In the genomic region with DNA sequence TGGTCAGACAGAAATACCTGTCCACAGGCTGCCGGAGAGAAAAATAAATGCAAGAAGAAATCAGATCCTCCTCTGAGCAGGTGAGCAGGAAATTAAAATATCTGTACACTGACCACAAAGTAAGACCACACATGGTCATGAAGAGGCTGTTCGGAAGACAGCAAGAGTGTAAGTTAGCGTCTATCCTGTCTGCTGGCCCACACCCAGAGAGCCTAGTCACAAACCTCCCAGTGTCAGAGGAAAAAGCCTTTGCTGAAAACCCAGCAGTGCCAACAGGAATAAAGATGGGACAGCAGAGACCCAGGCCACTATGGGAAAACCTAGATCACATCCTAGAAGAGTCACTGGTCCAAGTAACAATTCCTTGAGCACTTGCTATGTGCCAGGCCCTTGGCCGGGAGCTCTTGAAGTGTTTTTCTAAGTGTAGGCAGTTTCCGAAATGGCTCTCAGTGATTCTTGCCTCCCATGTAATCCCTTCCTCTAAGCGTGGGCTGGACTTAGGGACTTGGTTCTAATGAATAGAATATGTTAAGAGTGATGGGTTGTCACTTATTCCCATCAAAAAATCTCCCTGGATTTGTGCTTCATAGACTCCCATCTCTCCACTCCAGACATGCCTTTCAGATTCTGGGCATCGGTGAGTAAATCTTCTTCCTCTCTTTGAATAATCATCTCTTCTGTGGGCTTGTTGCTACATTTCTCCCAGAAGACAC, we compare ENCODE assay signal across 21 cellular contexts.
DNase-seq lines count a peak whose midpoint lies in the region; FAIRE-seq and TF ChIP-seq lines count a peak whose summit lies in the region.
"Had no signal": no experiment of that assay in that cellular context is flagged by ENCODE, and none has a peak within 500 bp of the region (broad histone marks: within the 10 kb centered on the region; RNA-seq: fewer than 3 reads in every experiment).

No MANE protein-coding gene starts in this region.

- H3K27me3 ChIP-seq in mesendoderm (ENCODE audit: insufficient read depth, low read length, poor library complexity) (no peaks in the 10 kb centered on the region), vagina (no peaks in the 10 kb centered on the region), esophagus squamous epithelium (peaks cover 0 to 21% (median 0%) of the 10 kb centered on the region in 4 donors)
- H3K27me3 ChIP-seq: gastrocnemius medialis, spleen, tibial artery had no signal

- H3K27ac ChIP-seq in HEK293 (ENCODE audit: extremely low read depth, low read depth, low read length) (no peak overlapping the region), mesendoderm (ENCODE audit: low read depth, low read length) (no peak overlapping the region), vagina (no peak overlapping the region), esophagus squamous epithelium (no peak overlapping the region)

- no peaks in the 10 kb centered on the region for H3K79me2 ChIP-seq in mesendoderm (ENCODE audit: control insufficient read depth, insufficient read depth, low read length)

- intact Hi-C loops in vagina (cut with DNase I): no loop called here
- intact Hi-C loops in esophagus squamous epithelium (cut with DNase I): no loop called here

- DNase-seq in mesendoderm: no peak
- peak; percentile 32 for DNase-seq in retina
- no peak for DNase-seq in glomerular visceral epithelial cell (ENCODE audit: extremely low spot score)
- DNase-seq in vagina (ENCODE audit: extremely low spot score in 2 of 2): no peak
- DNase-seq in NK-92 treated with Interleukin-12 subunit alpha and Interleukin-12 subunit beta, amount 100 ng/mL, for 24 hours (lab: John Stamatoyannopoulos, UW): no peak
- DNase-seq in esophagus squamous epithelium (lab: John Stamatoyannopoulos, UW): no peak
- DNase-seq: activated CD4-positive, alpha-beta T cell treated with anti-CD3 and anti-CD28 coated beads for 4 hours; AML-193; CD8-positive, alpha-beta memory T cell; effector CD8-positive, alpha-beta T cell; gastrocnemius medialis; NCI-H1105; NCI-H2029; nephron progenitor cell; SHP77; spleen; stimulated activated CD4-positive, alpha-beta T cell treated with anti-CD3 and anti-CD28 coated beads, Interleukin-4, amount 100 ng/mL, for 24 hours; stimulated activated naive CD8-positive, alpha-beta T cell treated with anti-CD3 and anti-CD28 coated beads, Interleukin-15, Interleukin-2, amounts not matched to agents 100 U/mL and 50 U/mL, for 24 hours; tibial artery had no signal

- peak overlapping the region; percentile 17 for H3K56ac ChIP-seq in mesendoderm (ENCODE audit: low read length)

- H2AK5ac ChIP-seq in mesendoderm (ENCODE audit: low read length): no peak overlapping the region

- no peak overlapping the region for H3K9ac ChIP-seq in mesendoderm (ENCODE audit: low read length)

- H3K4me1 ChIP-seq in HEK293 (ENCODE audit: control insufficient read depth, insufficient read depth, low read length) (no peaks in the 10 kb centered on the region), mesendoderm (ENCODE audit: control insufficient read depth, low read depth, low read length) (peaks cover 28% of the 10 kb centered on the region), vagina (peaks cover 33% of the 10 kb centered on the region), esophagus squamous epithelium (peaks cover 0 to 44% (median 18%) of the 10 kb centered on the region in 3 donors)

- H3K23ac ChIP-seq in mesendoderm (ENCODE audit: low read length): no peak overlapping the region

- CTCF ChIA-PET in HEK293 (lab: Yijun Ruan, JAX): interaction anchor here (0.6 kb wide), 1 partner anchor 149 kb away, joined by 4 read pairs; no protein-coding TSS in a partner anchor

- FAIRE-seq in TTC549 (lab: Jason Lieb, UNC): peak; percentile 11

- no peak overlapping the region for H3K4me3 ChIP-seq in HEK293 (ENCODE audit: low read depth, low read length)
- no peak overlapping the region for H3K4me3 ChIP-seq in mesendoderm (ENCODE audit: low read length)
- no peak overlapping the region for H3K4me3 ChIP-seq in vagina
- H3K4me3 ChIP-seq in esophagus squamous epithelium: no peak overlapping the region
- H3K4me3 ChIP-seq: gastrocnemius medialis, spleen, tibial artery had no signal

- H3K4me2 ChIP-seq in mesendoderm (ENCODE audit: low read length): no peak overlapping the region

- H3K9me3 ChIP-seq in HEK293 (ENCODE audit: control insufficient read depth, insufficient read depth, low read depth, low read length): no peaks in the 10 kb centered on the region
- no peaks in the 10 kb centered on the region for H3K9me3 ChIP-seq in vagina
- no peaks in the 10 kb centered on the region for H3K9me3 ChIP-seq in esophagus squamous epithelium
- H3K9me3 ChIP-seq: gastrocnemius medialis, spleen, tibial artery had no signal

- POLR2A ChIA-PET in HEK293 (lab: Yijun Ruan, JAX): no interaction called here

- no peak overlapping the region for H2BK15ac ChIP-seq in mesendoderm (replicated peaks; ENCODE audit: low read depth)

- H2BK5ac ChIP-seq in mesendoderm (ENCODE audit: low read length): no peak overlapping the region

- H3K4ac ChIP-seq in mesendoderm (ENCODE audit: low read depth, low read length): no peak overlapping the region

- TF ChIP-seq CTCF in HEK293 (tag by site-specific recombination; IDR thresholded peaks at IDR 0.05) (no peak), vagina (IDR thresholded peaks at IDR 0.05) (no peak), esophagus squamous epithelium (IDR thresholded peaks at IDR 0.05) (no peak)

- no peak for TF ChIP-seq POLR2A in vagina (IDR thresholded peaks at IDR 0.05)
- TF ChIP-seq POLR2A in esophagus squamous epithelium (IDR thresholded peaks at IDR 0.05): no peak

- WGBS in mesendoderm (ENCODE audit: extremely low coverage, insufficient coverage, low lambda C conversion rate): no CpG with 5 or more reads among the region's 7 CpGs
- 68 to 70% methylated on average over 7 of the region's 7 CpGs for WGBS in esophagus squamous epithelium, 2 donors

- no peak overlapping the region for H4K8ac ChIP-seq in mesendoderm (ENCODE audit: low read depth, low read length)

- no peaks in the 10 kb centered on the region for H3K79me1 ChIP-seq in mesendoderm (ENCODE audit: low read length)

- peak overlapping the region; percentile 82 for H3K18ac ChIP-seq in mesendoderm (ENCODE audit: low read length)

- H4K5ac ChIP-seq in mesendoderm (ENCODE audit: low read length): no peak overlapping the region

- H3K36me3 ChIP-seq in HEK293 (ENCODE audit: control insufficient read depth in 2 of 2, insufficient read depth in 1 of 2, low read length in 2 of 2): no peaks in the 10 kb centered on the region
- no peaks in the 10 kb centered on the region for H3K36me3 ChIP-seq in mesendoderm (ENCODE audit: control insufficient read depth, insufficient read depth, low read length)
- no peaks in the 10 kb centered on the region for H3K36me3 ChIP-seq in vagina
- no peaks in the 10 kb centered on the region for H3K36me3 ChIP-seq in esophagus squamous epithelium
- H3K36me3 ChIP-seq: gastrocnemius medialis, spleen, tibial artery had no signal

- H2BK120ac ChIP-seq in mesendoderm (ENCODE audit: low read depth, low read length): peak overlapping the region; percentile 15

TF ChIP-seq in HEK293, 187 proteins besides CTCF, POLR2A, EP300 and RAD21:
- TF ChIP-seq ZEB2 (tag by site-specific recombination; IDR thresholded peaks at IDR 0.05) (no peak), ZFHX2 (tag by site-specific recombination; conservative IDR thresholded peaks at IDR 0.05) (peak; percentile 31; the same call in 1 of the 2 replicates), ZNF2 (tag by site-specific recombination; IDR thresholded peaks at IDR 0.05) (no peak), ZNF112 (tag by site-specific recombination; IDR thresholded peaks at IDR 0.05) (no peak), ZNF10 (tag by site-specific recombination; IDR thresholded peaks at IDR 0.05) (no peak), ZNF19 (tag by site-specific recombination; IDR thresholded peaks at IDR 0.05; ENCODE audit: low read depth) (no peak)
